In genomic region chr16:25108054-25108453, GRCh38 we compare ENCODE assay signal across 8 cellular contexts. TPM values are rescaled to one million over a fixed set of nuclear protein-coding genes. Genes with fewer than 3 reads are reported as not detected.
DNase-seq lines count a peak whose midpoint lies in the region; ATAC-seq and TF ChIP-seq lines count a peak whose summit lies in the region.

No MANE protein-coding gene starts in this region.

- H3K27ac ChIP-seq in body of pancreas: no peak overlapping the region

- peaks cover 40% of the 10 kb centered on the region for H3K4me1 ChIP-seq in body of pancreas

- peak overlapping the region; percentile 90 for H3K4me3 Mint-ChIP-seq in activated naive CD8-positive, alpha-beta T cell treated with anti-CD3 and anti-CD28 coated beads for 36 hours

- no peak overlapping the region for H3K4me3 ChIP-seq in body of pancreas

- intact Hi-C loops in body of pancreas (cut with DNase I): no loop called here

- no peaks in the 10 kb centered on the region for H3K36me3 ChIP-seq in body of pancreas (replicated peaks in 1 of 2; ENCODE audit: insufficient read depth in 1 of 2, low read depth in 2 of 2)

- CTCF ChIA-PET in HEK293T (lab: Yijun Ruan, JAX): interaction anchor here (1.0 to 2.5 kb wide), 2 partner anchors 117 to 202 kb away, joined by 3 to 9 read pairs; no protein-coding TSS in a partner anchor

- H3K36me3 Mint-ChIP-seq in activated naive CD8-positive, alpha-beta T cell treated with anti-CD3 and anti-CD28 coated beads for 36 hours: peaks cover 14% of the 10 kb centered on the region

- H3K4me1 Mint-ChIP-seq in activated naive CD8-positive, alpha-beta T cell treated with anti-CD3 and anti-CD28 coated beads for 36 hours: peaks cover 33% of the 10 kb centered on the region

- no peaks in the 10 kb centered on the region for H3K27me3 Mint-ChIP-seq in activated naive CD8-positive, alpha-beta T cell treated with anti-CD3 and anti-CD28 coated beads for 36 hours

- H3K27me3 ChIP-seq in body of pancreas: no peaks in the 10 kb centered on the region

- TF ChIP-seq CTCF in body of pancreas (IDR thresholded peaks at IDR 0.05): no peak

- no peaks in the 10 kb centered on the region for H3K9me3 Mint-ChIP-seq in activated naive CD8-positive, alpha-beta T cell treated with anti-CD3 and anti-CD28 coated beads for 36 hours

- ATAC-seq in body of pancreas: no peak

- WGBS in body of pancreas, 2 donors: 75% methylated on average over 2 to 3 of the region's 3 CpGs

- no peak for TF ChIP-seq POLR2A in body of pancreas (IDR thresholded peaks at IDR 0.05)

- POLR2A ChIA-PET in HEK293T (lab: Yijun Ruan, JAX): interaction anchor here (1.1 to 3.3 kb wide), 6 partner anchors 14 to 498 kb away, joined by 3 to 19 read pairs (median 6); no protein-coding TSS in a partner anchor

- peak overlapping the region; percentile 91 for H3K27ac Mint-ChIP-seq in activated naive CD8-positive, alpha-beta T cell treated with anti-CD3 and anti-CD28 coated beads for 36 hours

- DNase-seq in NCI-H345 (lab: John Stamatoyannopoulos, UW): peak; percentile 37
- DNase-seq in NCI-H345 treated with DMSO at 0.1 percent for 48 hours (lab: John Stamatoyannopoulos, UW; ENCODE audit: unreplicated experiment): no peak
- DNase-seq in RKO (ENCODE audit: low spot score): peak; percentile 26
- DNase-seq in activated naive CD8-positive, alpha-beta T cell treated with anti-CD3 and anti-CD28 coated beads for 36 hours: peak; percentile 43
- DNase-seq in stimulated activated CD4-positive, alpha-beta T cell treated with anti-CD3 and anti-CD28 coated beads, Interleukin-2, amount 100 ng/mL, for 24 hours: peak; percentile 28 to 39
- no peak for DNase-seq in CD1c-positive myeloid dendritic cell (ENCODE audit: extremely low spot score)
- no peak for DNase-seq in body of pancreas
- DNase-seq in HEK293T (ENCODE audit: extremely low spot score): no peak

- no peaks in the 10 kb centered on the region for H3K9me3 ChIP-seq in body of pancreas

TF ChIP-seq in HEK293T, 16 proteins besides CTCF, POLR2A, EP300 and RAD21:
- TF ChIP-seq FOXM1 (IDR thresholded peaks at IDR 0.05; ENCODE audit: borderline replicate concordance) (no peak), CTBP1 (IDR thresholded peaks at IDR 0.05; ENCODE audit: borderline replicate concordance) (no peak), NFRKB (IDR thresholded peaks at IDR 0.05) (no peak), L3MBTL2 (conservative IDR thresholded peaks at IDR 0.05) (no peak), SUZ12 (IDR thresholded peaks at IDR 0.05) (no peak), ZNF384 (IDR thresholded peaks at IDR 0.05) (no peak), PKNOX1 (IDR thresholded peaks at IDR 0.05) (no peak), TARDBP (IDR thresholded peaks at IDR 0.05) (no peak), LEF1 (IDR thresholded peaks at IDR 0.05; ENCODE audit: borderline replicate concordance) (no peak), ARNT (IDR thresholded peaks at IDR 0.05) (no peak), FOXK2 (IDR thresholded peaks at IDR 0.05) (no peak), HDGF (IDR thresholded peaks at IDR 0.05; ENCODE audit: borderline replicate concordance) (no peak), BHLHE40 (IDR thresholded peaks at IDR 0.05; ENCODE audit: borderline replicate concordance) (no peak), FOXA1 (IDR thresholded peaks at IDR 0.05) (no peak), SP1 (IDR thresholded peaks at IDR 0.05) (no peak), ELF4 (IDR thresholded peaks at IDR 0.05) (no peak)

RNA-seq across cellular contexts. Expression of gene LCMT1, which starts 3.5 kb away (rescaled TPM):
- 10 to 100 TPM; 43.9 to 44.1 TPM for total RNA-seq in activated naive CD8-positive, alpha-beta T cell treated with anti-CD3 and anti-CD28 coated beads for 36 hours
- 10 to 100 TPM; 23.4 to 30.6 TPM for total RNA-seq in body of pancreas

Comparison
In these comparisons a context has a peak if more than half of its experiments do, and no peak if none do; other contexts are left out.
1. DNase-seq: peak in NCI-H345 (single experiment), RKO (single experiment), activated naive CD8-positive, alpha-beta T cell treated with anti-CD3 and anti-CD28 coated beads for 36 hours (single experiment) and stimulated activated CD4-positive, alpha-beta T cell treated with anti-CD3 and anti-CD28 coated beads, Interleukin-2, amount 100 ng/mL, for 24 hours (2 of 2); none in NCI-H345 treated with DMSO at 0.1 percent for 48 hours (single experiment), CD1c-positive myeloid dendritic cell (single experiment), body of pancreas (0 of 4) and HEK293T (single experiment).